In the genomic region with DNA sequence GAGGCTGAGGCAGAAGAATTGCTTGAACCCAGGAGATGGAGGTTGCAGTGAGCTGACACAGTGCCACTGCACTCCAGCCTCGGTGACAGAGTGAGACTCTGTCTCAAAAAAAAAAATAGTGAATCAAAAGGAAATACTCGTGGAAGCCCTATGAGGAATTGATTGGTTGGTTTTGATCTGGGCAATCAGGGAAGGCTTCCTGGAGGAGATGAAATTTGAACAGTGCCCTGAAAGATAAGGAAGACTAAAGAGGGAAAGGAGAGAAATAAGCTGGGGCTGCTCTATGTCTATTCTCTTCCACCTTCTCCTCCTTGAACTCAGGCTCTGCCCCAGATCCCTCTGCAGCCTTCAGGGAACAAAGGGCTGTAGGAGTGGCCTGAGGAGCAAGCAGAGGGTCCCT, we compare ENCODE assay signal across 17 cellular contexts. TPM values are rescaled to one million over a fixed set of nuclear protein-coding genes. Genes with fewer than 3 reads are reported as not detected.
DNase-seq lines count a peak whose midpoint lies in the region; ATAC-seq and TF ChIP-seq lines count a peak whose summit lies in the region.
"Had no signal": no experiment of that assay in that cellular context is flagged by ENCODE, and none has a peak within 500 bp of the region (broad histone marks: within the 10 kb centered on the region; RNA-seq: fewer than 3 reads in every experiment).

No MANE protein-coding gene starts in this region.

- H3K27me3 ChIP-seq in BLaER1 (no peaks in the 10 kb centered on the region), GM23338 (ENCODE audit: insufficient read depth) (no peaks in the 10 kb centered on the region), heart right ventricle (no peaks in the 10 kb centered on the region)

- H3K9me3 ChIP-seq in BLaER1 (no peaks in the 10 kb centered on the region), heart right ventricle (no peaks in the 10 kb centered on the region)

- peak overlapping the region; percentile 92 for H3K4me2 ChIP-seq in BLaER1
- H3K4me2 ChIP-seq in GM23338: no peak overlapping the region

- no peaks in the 10 kb centered on the region for H3K36me3 Mint-ChIP-seq in GM23338 (ENCODE audit: low read depth)
- H3K36me3 Mint-ChIP-seq in dendritic cell treated with granulocyte-macrophage colony-stimulating factor and Interleukin-4, amounts not matched to agents 40 ng/mL and 50 ng/mL, for 4 days (ENCODE audit: low read depth): no peaks in the 10 kb centered on the region
- no peaks in the 10 kb centered on the region for H3K36me3 Mint-ChIP-seq in nephron progenitor cell (ENCODE audit: low read depth)
- H3K36me3 Mint-ChIP-seq: CD4-positive, CD25-positive, alpha-beta regulatory T cell had no signal

- H3K36me3 ChIP-seq in BLaER1: no peaks in the 10 kb centered on the region
- H3K36me3 ChIP-seq in GM23338 (ENCODE audit: insufficient read depth): no peaks in the 10 kb centered on the region
- no peaks in the 10 kb centered on the region for H3K36me3 ChIP-seq in heart right ventricle

- TF ChIP-seq CTCF in GM23338 (conservative IDR thresholded peaks at IDR 0.05; ENCODE audit: low read depth in 2 of 2) (no peak), nephron progenitor cell (IDR thresholded peaks at IDR 0.05) (no peak), heart right ventricle (IDR thresholded peaks at IDR 0.05) (no peak)

- 0 out of 2 replicates have a peak overlapping the region, but pooled peaks have one; percentile 24 for H3K9ac ChIP-seq in BLaER1

- H3K9me3 Mint-ChIP-seq in GM23338 (no peaks in the 10 kb centered on the region), nephron progenitor cell (no peaks in the 10 kb centered on the region)
- no peaks in the 10 kb centered on the region for H3K9me3 Mint-ChIP-seq in dendritic cell treated with granulocyte-macrophage colony-stimulating factor and Interleukin-4, amounts not matched to agents 40 ng/mL and 50 ng/mL, for 4 days
- H3K9me3 Mint-ChIP-seq: CD4-positive, CD25-positive, alpha-beta regulatory T cell had no signal

- H3F3A ChIP-seq in GM23338 (replicated peaks; ENCODE audit: low read depth): 0 out of 2 replicates have a peak, but pooled peaks cover 10% of the 10 kb centered on the region

- DNase-seq in GM23338 (ENCODE audit: low spot score) (no peak), nephron progenitor cell (no peak), heart right ventricle (no peak)
- no peak for DNase-seq in NK-92 treated with Interleukin-12 subunit alpha and Interleukin-12 subunit beta, amount 100 ng/mL, for 24 hours (lab: John Stamatoyannopoulos, UW)
- DNase-seq: CD4-positive, CD25-positive, alpha-beta regulatory T cell; COR-L47; NCI-H1105; NCI-H2081 treated with DMSO at 0.1 percent for 48 hours; NCI-H510A treated with DMSO at 0.1 percent for 48 hours; NCI-H774; RPMI8226; SHP77 treated with DMSO at 0.1 percent for 48 hours had no signal

- no peak overlapping the region for H3K4me3 Mint-ChIP-seq in GM23338
- no peak overlapping the region for H3K4me3 Mint-ChIP-seq in dendritic cell treated with granulocyte-macrophage colony-stimulating factor and Interleukin-4, amounts not matched to agents 40 ng/mL and 50 ng/mL, for 4 days
- no peak overlapping the region for H3K4me3 Mint-ChIP-seq in nephron progenitor cell
- H3K4me3 Mint-ChIP-seq: CD4-positive, CD25-positive, alpha-beta regulatory T cell had no signal

- no peak overlapping the region for H3K4me3 ChIP-seq in BLaER1
- no peak overlapping the region for H3K4me3 ChIP-seq in GM23338
- no peak overlapping the region for H3K4me3 ChIP-seq in heart right ventricle

- ATAC-seq in GM23338 (no peak; the same call in 2 of the 3 replicates), GM18517 (IDR thresholded peaks at IDR 0.05; ENCODE audit: unreplicated experiment) (no peak), heart right ventricle (no peak)
- ATAC-seq: HCT116, SK-N-SH treated with all-trans-retinoic acid at 6 μM for 48 hours had no signal

- H3K27me3 Mint-ChIP-seq in GM23338 (ENCODE audit: insufficient read depth, low read depth, poor library complexity): peaks cover 8% of the 10 kb centered on the region
- H3K27me3 Mint-ChIP-seq in dendritic cell treated with granulocyte-macrophage colony-stimulating factor and Interleukin-4, amounts not matched to agents 40 ng/mL and 50 ng/mL, for 4 days: peaks cover 1% of the 10 kb centered on the region
- H3K27me3 Mint-ChIP-seq in nephron progenitor cell (ENCODE audit: low read depth, poor library complexity): peaks cover 5% of the 10 kb centered on the region

- H3K4me1 ChIP-seq in BLaER1 (peaks cover 58% of the 10 kb centered on the region), GM23338 (ENCODE audit: insufficient read depth) (peaks cover 3% of the 10 kb centered on the region; the same call in 1 of the 2 replicates), heart right ventricle (peaks cover 0 to 25% (median 4%) of the 10 kb centered on the region in 9 donors)

- H4K20me1 ChIP-seq in BLaER1: peaks cover 5% of the 10 kb centered on the region; the same call in 1 of the 2 replicates
- no peaks in the 10 kb centered on the region for H4K20me1 ChIP-seq in GM23338 (replicated peaks; ENCODE audit: insufficient read depth)

- intact Hi-C loops in dendritic cell treated with granulocyte-macrophage colony-stimulating factor and Interleukin-4, amounts not matched to agents 40 ng/mL and 50 ng/mL, for 4 days (cut with micrococcal nuclease): no loop called here
- intact Hi-C loops in heart right ventricle (cut with DNase I): no loop called here

- WGBS in heart right ventricle, 2 donors: 70 to 78% methylated on average over 2 of the region's 2 CpGs

- H3K4me1 Mint-ChIP-seq in GM23338 (peaks cover 16% of the 10 kb centered on the region), nephron progenitor cell (peaks cover 60% of the 10 kb centered on the region)
- peaks cover 37% of the 10 kb centered on the region for H3K4me1 Mint-ChIP-seq in dendritic cell treated with granulocyte-macrophage colony-stimulating factor and Interleukin-4, amounts not matched to agents 40 ng/mL and 50 ng/mL, for 4 days (ENCODE audit: low read depth)

- peak overlapping the region; percentile 63; the same call in 1 of the 2 replicates for H2AFZ ChIP-seq in GM23338

- H3K79me2 ChIP-seq in GM23338 (replicated peaks; ENCODE audit: insufficient read depth): no peaks in the 10 kb centered on the region

- H3K27ac Mint-ChIP-seq in GM23338 (no peak overlapping the region), nephron progenitor cell (peak overlapping the region; percentile 88)
- peak overlapping the region; percentile 28 for H3K27ac Mint-ChIP-seq in dendritic cell treated with granulocyte-macrophage colony-stimulating factor and Interleukin-4, amounts not matched to agents 40 ng/mL and 50 ng/mL, for 4 days

- H3K27ac ChIP-seq in BLaER1: peak overlapping the region; percentile 59
- H3K27ac ChIP-seq in GM23338 (ENCODE audit: low read depth): no peak overlapping the region
- H3K27ac ChIP-seq in heart right ventricle: no peak overlapping the region

- no peaks in the 10 kb centered on the region for H3K9me2 ChIP-seq in GM23338 (ENCODE audit: insufficient read depth)

TF ChIP-seq in GM23338, 12 proteins besides CTCF, POLR2A, EP300 and RAD21 (continues in another document):
- TF ChIP-seq EZH2phosphoT487 (IDR thresholded peaks at IDR 0.05; ENCODE audit: unreplicated experiment): no peak
- TF ChIP-seq EZH2 (IDR thresholded peaks at IDR 0.05; ENCODE audit: low read depth, unreplicated experiment): no peak
- TF ChIP-seq POLR2AphosphoS5 (IDR thresholded peaks at IDR 0.05; ENCODE audit: low read depth): no peak
- no peak for TF ChIP-seq STAT1 (IDR thresholded peaks at IDR 0.05; ENCODE audit: unreplicated experiment)
- TF ChIP-seq NANOG (IDR thresholded peaks at IDR 0.05; ENCODE audit: borderline replicate concordance): no peak

RNA-seq across cellular contexts. Expression of a gene that starts 54.1 kb away (rescaled TPM):
- 97.8 and 119 TPM in 2 replicates for total RNA-seq in GM23338 (2014; rRNA removed; shearing (Covaris generic))
- 11.2 and 13.2 TPM in 2 replicates for polyA plus RNA-seq in GM23338 (2016; fragmentation: Nextera tagmentation; extraction: Ambion mirVana)
- total RNA-seq in heart right ventricle: 10 to 100 TPM; 25.1 to 66.6 (median 36.4) TPM
- polyA plus RNA-seq in heart right ventricle: 10 to 100 TPM in 1 of 2 donors, 1 to 10 TPM in 1; 6.6 to 15.4 TPM
